17 cellular contexts compared by ENCODE assay signal in the genomic region with DNA sequence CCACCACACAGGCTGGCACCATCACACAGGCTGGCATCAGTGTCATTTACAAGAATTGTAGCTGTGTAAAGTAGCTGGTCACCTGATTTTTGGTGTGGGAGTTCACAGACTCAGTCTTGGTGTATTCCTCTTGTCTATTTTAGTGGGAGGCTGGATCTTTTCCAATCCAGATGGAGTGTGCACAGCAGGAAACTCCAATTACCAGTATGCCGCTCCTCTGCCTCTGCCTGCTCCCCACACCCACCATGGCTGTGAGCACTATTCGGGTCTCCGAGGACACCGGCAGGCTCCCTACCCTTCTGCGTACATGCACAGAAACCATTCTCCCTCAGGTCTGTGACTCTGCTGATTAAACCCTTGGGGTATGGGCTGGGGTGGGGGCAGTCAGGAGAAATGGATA.
"Had no signal": no experiment of that assay in that cellular context is flagged by ENCODE, and none has a peak within 500 bp of the region (broad histone marks: within the 10 kb centered on the region; RNA-seq: fewer than 3 reads in every experiment).

No MANE protein-coding gene starts in this region.

- H3K9me3 ChIP-seq: heart left ventricle, left ventricle myocardium inferior, sigmoid colon, stomach, testis, upper lobe of left lung had no signal

- H3K27ac ChIP-seq: heart left ventricle, left ventricle myocardium inferior, sigmoid colon, stomach, testis, upper lobe of left lung had no signal

- FAIRE-seq: frontal cortex had no signal

- H3K4me1 ChIP-seq: left ventricle myocardium inferior, sigmoid colon, stomach, upper lobe of left lung had no signal

- H3K4me3 ChIP-seq: heart left ventricle, left ventricle myocardium inferior, sigmoid colon, stomach, testis, upper lobe of left lung had no signal

- DNase-seq: activated B cell treated with CpG ODN at 0.5 μM for 24 hours; activated CD4-positive, alpha-beta memory T cell treated with anti-CD3 and anti-CD28 coated beads, Interleukin-2, amount 10 ng/mL, durations not matched to agents 7 days and 5 days; activated CD4-positive, alpha-beta T cell treated with anti-CD3 and anti-CD28 coated beads for 48 hours; activated CD8-positive, alpha-beta memory T cell treated with anti-CD3 and anti-CD28 coated beads, Interleukin-2, amount 10 ng/mL, durations not matched to agents 7 days and 5 days; effector CD4-positive, alpha-beta T cell; heart left ventricle; left ventricle myocardium inferior; mammary epithelial cell; midbrain; nephron progenitor cell; sigmoid colon; stimulated activated CD4-positive, alpha-beta T cell treated with anti-CD3 and anti-CD28 coated beads, Interleukin-4, amount 100 ng/mL, for 24 hours; stomach; testis; upper lobe of left lung had no signal

- ATAC-seq: activated CD8-positive, alpha-beta memory T cell treated with anti-CD3 and anti-CD28 coated beads, Interleukin-2, amount 10 ng/mL, durations not matched to agents 7 days and 5 days; heart left ventricle; stimulated activated effector memory CD8-positive, alpha-beta T cell treated with anti-CD3 and anti-CD28 coated beads, Interleukin-12 subunit alpha, Interleukin-12 subunit beta, amount 100 ng/mL, for 72 hours had no signal

- H3K27me3 ChIP-seq: heart left ventricle, sigmoid colon, stomach, testis, upper lobe of left lung had no signal
